28 cellular contexts compared by ENCODE assay signal in genomic region chr18:49018553-49018943, GRCh38.
DNase-seq lines count a peak whose midpoint lies in the region; ATAC-seq, FAIRE-seq and TF ChIP-seq lines count a peak whose summit lies in the region.
"Had no signal": no experiment of that assay in that cellular context is flagged by ENCODE, and none has a peak within 500 bp of the region (broad histone marks: within the 10 kb centered on the region; RNA-seq: fewer than 3 reads in every experiment).

No MANE protein-coding gene starts in this region.

- WGBS in K562 (ENCODE audit: insufficient coverage, low coverage, missing lambda C conversion rate) = 55% methylated on average over 10 of the region's 15 CpGs
- WGBS in H9 (ENCODE audit: extremely low coverage, insufficient read length, low lambda C conversion rate) = no CpG with 5 or more reads among the region's 15 CpGs

- DNase-seq in activated T-cell treated with anti-CD3 and anti-CD28 coated beads, Interleukin-2, amount 50 U/mL, for 24 hours = peak; percentile 20
- DNase-seq in activated T-cell treated with anti-CD3 and anti-CD28 coated beads, Interleukin-2, amount 50 U/mL, for 72 hours = no peak
- no peak for DNase-seq in K562 (ENCODE audit: extremely low read depth in 1 of 4, low spot score in 3 of 4)
- DNase-seq in nephron progenitor cell = no peak
- peak; percentile 22 for DNase-seq in ureter (ENCODE audit: low spot score)
- DNase-seq in KG1 (lab: John Stamatoyannopoulos, UW) = no peak
- no peak for DNase-seq in H9
- DNase-seq: activated CD4-positive, alpha-beta T cell treated with anti-CD3 and anti-CD28 coated beads, Interleukin-2, amount 50 U/mL, for 48 hours; activated gamma-delta T cell treated with Interleukin-2 at 50 U/mL for 16 hours; BE2C; brain microvascular endothelial cell; foreskin keratinocyte; heart right ventricle; Karpas-422; MV-4-11; NCI-H187; NCI-H2227 treated with DMSO at 0.1 percent for 48 hours; NCI-H748 treated with DMSO at 0.1 percent for 48 hours; T-helper 9 cell had no signal

- no peaks in the 10 kb centered on the region for H3K9me3 Mint-ChIP-seq in activated T-cell treated with anti-CD3 and anti-CD28 coated beads, Interleukin-2, amount 50 U/mL, for 24 hours
- no peaks in the 10 kb centered on the region for H3K9me3 Mint-ChIP-seq in activated T-cell treated with anti-CD3 and anti-CD28 coated beads, Interleukin-2, amount 50 U/mL, for 72 hours
- H3K9me3 Mint-ChIP-seq in nephron progenitor cell (no peaks in the 10 kb centered on the region), H9 (peaks cover 0 to 1% of the 10 kb centered on the region in 2 experiments; a peak in 2 of 5 replicates)
- H3K9me3 Mint-ChIP-seq: natural killer cell treated with Interleukin-12 subunit alpha and Interleukin-12 subunit beta and Interleukin-15 and Interleukin-18, amount 100 ng/mL, for 72 hours had no signal

- no peak for ATAC-seq in activated T-cell treated with anti-CD3 and anti-CD28 coated beads, Interleukin-2, amount 50 U/mL, for 72 hours (replicated peaks in 1 of 2)
- ATAC-seq in K562 (no peak), GM21390 (IDR thresholded peaks at IDR 0.05; ENCODE audit: unreplicated experiment) (no peak)
- ATAC-seq: A549; esophagus mucosa; foreskin keratinocyte; heart right ventricle; natural killer cell treated with Interleukin-12 subunit alpha and Interleukin-12 subunit beta and Interleukin-15 and Interleukin-18, amount 100 ng/mL, for 72 hours had no signal

- H3K14ac ChIP-seq in H9 (ENCODE audit: insufficient read depth, low read length) = no peak overlapping the region

- no peak overlapping the region for H3K27ac Mint-ChIP-seq in activated T-cell treated with anti-CD3 and anti-CD28 coated beads, Interleukin-2, amount 50 U/mL, for 24 hours
- H3K27ac Mint-ChIP-seq in activated T-cell treated with anti-CD3 and anti-CD28 coated beads, Interleukin-2, amount 50 U/mL, for 72 hours = no peak overlapping the region
- H3K27ac Mint-ChIP-seq in nephron progenitor cell (peak overlapping the region; percentile 42), H9 (no peak overlapping the region)
- H3K27ac Mint-ChIP-seq: natural killer cell treated with Interleukin-12 subunit alpha and Interleukin-12 subunit beta and Interleukin-15 and Interleukin-18, amount 100 ng/mL, for 72 hours had no signal

- TF ChIP-seq CTCF in K562 (IDR thresholded peaks at IDR 0.05 in 2 of 3, conservative IDR thresholded peaks at IDR 0.05 in 1 of 3; ENCODE audit: insufficient read depth in 2 of 3, low read depth in 1 of 3, low read length in 3 of 3) (no peak), nephron progenitor cell (IDR thresholded peaks at IDR 0.05) (no peak), H9 (conservative IDR thresholded peaks at IDR 0.05) (no peak)

- H3K79me2 ChIP-seq in K562 (ENCODE audit: control insufficient read depth, insufficient read depth, low read length) = no peaks in the 10 kb centered on the region
- H3K79me2 ChIP-seq in H9 (ENCODE audit: insufficient read depth, low read length) = no peaks in the 10 kb centered on the region

- no peak overlapping the region for H4K5ac ChIP-seq in H9 (ENCODE audit: insufficient read length, low read depth, low read length)

- H3K23me2 ChIP-seq in H9 (ENCODE audit: insufficient read length, low read depth, low read length, poor library complexity, severe bottlenecking) = no peaks in the 10 kb centered on the region

- no peaks in the 10 kb centered on the region for H3K9me3 ChIP-seq in K562 (replicated peaks; ENCODE audit: control insufficient read depth, insufficient read depth, low read depth, low read length)
- no peaks in the 10 kb centered on the region for H3K9me3 ChIP-seq in H9 (ENCODE audit: control insufficient read depth, low read depth, low read length)
- H3K9me3 ChIP-seq: A549, BE2C, heart right ventricle, upper lobe of left lung had no signal

- no peak overlapping the region; a peak in 1 of 4 replicates for H3K9ac ChIP-seq in K562 (ENCODE audit: insufficient read depth in 1 of 2, low read depth in 2 of 2, low read length in 2 of 2)
- H3K9ac ChIP-seq in H9 (ENCODE audit: extremely low read depth, insufficient read length, low read length) = no peak overlapping the region

- H2BK120ac ChIP-seq in H9 (ENCODE audit: low read depth, low read length, poor library complexity, severe bottlenecking) = no peak overlapping the region

- H3K4me3 ChIP-seq in K562 = no peak overlapping the region
- H3K4me3 ChIP-seq: A549, GM12878, heart right ventricle, upper lobe of left lung had no signal

- POLR2A ChIA-PET in K562 (lab: Yijun Ruan, JAX) = no interaction called here

- no peak overlapping the region for H2AK5ac ChIP-seq in H9 (ENCODE audit: insufficient read length, low read length)

- H4K8ac ChIP-seq in H9 (replicated peaks; ENCODE audit: insufficient read length, low read depth, low read length) = no peak overlapping the region

- no peak overlapping the region for H2BK20ac ChIP-seq in H9 (ENCODE audit: low read depth, low read length, poor library complexity, severe bottlenecking)

- BruUV-seq in K562 (replicated peaks; lab: Mats Ljungman, UMichigan) = no TSS peak

- in situ Hi-C loops in K562 (cut with MboI) = no loop called here

- TF ChIP-seq EP300 in K562 (IDR thresholded peaks at IDR 0.05; ENCODE audit: low read length) = no peak

- H4K91ac ChIP-seq in H9 (ENCODE audit: insufficient read length, low read depth, low read length) = no peak overlapping the region

- H2BK5ac ChIP-seq in H9 (ENCODE audit: insufficient read length, low read length) = no peak overlapping the region

- TF ChIP-seq POLR2A in K562 (conservative IDR thresholded peaks at IDR 0.05) = no peak

- no peak overlapping the region; the same call in 1 of the 2 replicates for H2BK15ac ChIP-seq in H9 (ENCODE audit: low read depth, low read length)

- H4K20me1 ChIP-seq in K562 (replicated peaks; ENCODE audit: control insufficient read depth, insufficient read depth, low read length) = no peaks in the 10 kb centered on the region
- H4K20me1 ChIP-seq in H9 (ENCODE audit: control insufficient read depth, insufficient read depth, insufficient read length) = no peaks in the 10 kb centered on the region

- FAIRE-seq in K562 (lab: Jason Lieb, UNC) = no peak
- FAIRE-seq: A549, colon, GM12878, H54 had no signal

- CTCF ChIA-PET in K562 (lab: Yijun Ruan, JAX; ENCODE audit: low intra/inter-chr PET ratio) = no interaction called here

- H3K23ac ChIP-seq in H9 (ENCODE audit: insufficient read length, low read depth, low read length) = no peak overlapping the region

- H3T11ph ChIP-seq in H9 (ENCODE audit: low read length) = no peak overlapping the region

- TF ChIP-seq RAD21 in K562 (CRISPR knock-in tag; conservative IDR thresholded peaks at IDR 0.05 in 1 of 2, IDR thresholded peaks at IDR 0.05 in 1 of 2) = no peak

- H3K36me3 Mint-ChIP-seq in activated T-cell treated with anti-CD3 and anti-CD28 coated beads, Interleukin-2, amount 50 U/mL, for 24 hours (ENCODE audit: low read depth) = no peaks in the 10 kb centered on the region
- H3K36me3 Mint-ChIP-seq in activated T-cell treated with anti-CD3 and anti-CD28 coated beads, Interleukin-2, amount 50 U/mL, for 72 hours (ENCODE audit: insufficient read depth in 2 of 2) = no peaks in the 10 kb centered on the region
- H3K36me3 Mint-ChIP-seq in nephron progenitor cell (ENCODE audit: low read depth) (no peaks in the 10 kb centered on the region), H9 (ENCODE audit: insufficient read depth in 1 of 3, low read depth in 3 of 3) (peaks cover 0 to 2% (median 0%) of the 10 kb centered on the region in 3 experiments; a peak in 1 of 7 replicates)
- H3K36me3 Mint-ChIP-seq: natural killer cell treated with Interleukin-12 subunit alpha and Interleukin-12 subunit beta and Interleukin-15 and Interleukin-18, amount 100 ng/mL, for 72 hours had no signal

- H3K36me3 ChIP-seq in K562 (ENCODE audit: control insufficient read depth, insufficient read depth, low read length) = no peaks in the 10 kb centered on the region
- H3K36me3 ChIP-seq: BE2C, brain microvascular endothelial cell, heart right ventricle, upper lobe of left lung, WERI-Rb-1 had no signal

- H3K4me3 Mint-ChIP-seq in activated T-cell treated with anti-CD3 and anti-CD28 coated beads, Interleukin-2, amount 50 U/mL, for 24 hours = no peak overlapping the region
- no peak overlapping the region for H3K4me3 Mint-ChIP-seq in activated T-cell treated with anti-CD3 and anti-CD28 coated beads, Interleukin-2, amount 50 U/mL, for 72 hours
- H3K4me3 Mint-ChIP-seq in nephron progenitor cell (no peak overlapping the region), H9 (no peak overlapping the region; a peak in 1 of 5 replicates)
- H3K4me3 Mint-ChIP-seq: natural killer cell treated with Interleukin-12 subunit alpha and Interleukin-12 subunit beta and Interleukin-15 and Interleukin-18, amount 100 ng/mL, for 72 hours had no signal

- peaks cover 6 to 35% of the 10 kb centered on the region in 2 experiments; a peak in 4 of 5 replicates for H3K4me1 ChIP-seq in K562 (replicated peaks in 1 of 2; ENCODE audit: control insufficient read depth in 2 of 2, insufficient read depth in 2 of 2, low read length in 2 of 2)
- peaks cover 2% of the 10 kb centered on the region; the same call in 1 of the 2 replicates for H3K4me1 ChIP-seq in H9 (ENCODE audit: insufficient read depth, low read length)
- H3K4me1 ChIP-seq: BE2C had no signal

- no peak overlapping the region for H3K18ac ChIP-seq in H9 (ENCODE audit: insufficient read length, low read depth, low read length)

- no peaks in the 10 kb centered on the region for H3K27me3 Mint-ChIP-seq in activated T-cell treated with anti-CD3 and anti-CD28 coated beads, Interleukin-2, amount 50 U/mL, for 24 hours
- H3K27me3 Mint-ChIP-seq in activated T-cell treated with anti-CD3 and anti-CD28 coated beads, Interleukin-2, amount 50 U/mL, for 72 hours (ENCODE audit: low read depth) = no peaks in the 10 kb centered on the region
- H3K27me3 Mint-ChIP-seq in nephron progenitor cell (ENCODE audit: low read depth, poor library complexity) = peaks cover 3% of the 10 kb centered on the region
- H3K27me3 Mint-ChIP-seq in H9 (ENCODE audit: low read depth) = peaks cover 2% of the 10 kb centered on the region; the same call in 1 of the 2 replicates
- H3K27me3 Mint-ChIP-seq: natural killer cell treated with Interleukin-12 subunit alpha and Interleukin-12 subunit beta and Interleukin-15 and Interleukin-18, amount 100 ng/mL, for 72 hours had no signal

- no peaks in the 10 kb centered on the region for H3K9me1 ChIP-seq in K562 (ENCODE audit: control insufficient read depth, insufficient read depth, low read length)

- intact Hi-C loops in K562 (cut with micrococcal nuclease) = no loop called here

- no peak overlapping the region for H2BK12ac ChIP-seq in H9 (ENCODE audit: insufficient read length, low read depth, low read length)

- H3K27ac ChIP-seq in K562 (ENCODE audit: extremely low read depth, low read depth, low read length) (no peak overlapping the region), H9 (ENCODE audit: insufficient read length, low read depth, low read length) (no peak overlapping the region)
- H3K27ac ChIP-seq: brain microvascular endothelial cell, foreskin keratinocyte, heart right ventricle, upper lobe of left lung, WERI-Rb-1 had no signal

- no peaks in the 10 kb centered on the region for H3K79me1 ChIP-seq in H9 (ENCODE audit: insufficient read depth, low read depth, low read length, poor library complexity, severe bottlenecking)

- no peak overlapping the region for H3K4me2 ChIP-seq in K562 (ENCODE audit: insufficient read depth, low read length)
- H3K4me2 ChIP-seq in H9 (ENCODE audit: insufficient read depth, insufficient read length, low read length) = no peak overlapping the region

- no peaks in the 10 kb centered on the region for H3K4me1 Mint-ChIP-seq in activated T-cell treated with anti-CD3 and anti-CD28 coated beads, Interleukin-2, amount 50 U/mL, for 24 hours (ENCODE audit: low read depth)
- H3K4me1 Mint-ChIP-seq in activated T-cell treated with anti-CD3 and anti-CD28 coated beads, Interleukin-2, amount 50 U/mL, for 72 hours (ENCODE audit: low read depth) = no peaks in the 10 kb centered on the region
- H3K4me1 Mint-ChIP-seq in nephron progenitor cell (peaks cover 31% of the 10 kb centered on the region), H9 (peaks cover 19 to 21% of the 10 kb centered on the region in 2 experiments)

- no peak overlapping the region for H3K4ac ChIP-seq in H9 (ENCODE audit: low read depth, low read length)

- H2AFZ ChIP-seq in K562 (ENCODE audit: low read depth, low read length) (no peak overlapping the region), H9 (ENCODE audit: low read length) (no peak overlapping the region)

- H3K27me3 ChIP-seq in K562 (ENCODE audit: control insufficient read depth in 2 of 2, insufficient read depth in 2 of 2, low read length in 2 of 2) (no peaks in the 10 kb centered on the region), H9 (ENCODE audit: insufficient read depth, low read length) (no peaks in the 10 kb centered on the region)
- H3K27me3 ChIP-seq: BE2C, brain microvascular endothelial cell, foreskin keratinocyte, heart right ventricle, upper lobe of left lung had no signal

- H3K56ac ChIP-seq in H9 (ENCODE audit: insufficient read length, low read depth, low read length) = no peak overlapping the region

Comparison
In these comparisons a context has a peak if more than half of its experiments do, and no peak if none do; other contexts are left out.
1. DNase-seq: peak in activated T-cell treated with anti-CD3 and anti-CD28 coated beads, Interleukin-2, amount 50 U/mL, for 24 hours (single experiment) and ureter (single experiment); none in activated T-cell treated with anti-CD3 and anti-CD28 coated beads, Interleukin-2, amount 50 U/mL, for 72 hours (0 of 2), K562 (0 of 4), nephron progenitor cell (single experiment), KG1 (single experiment) and H9 (single experiment).